Comparison of ENCODE assay signal across 23 cellular contexts in the genomic region with DNA sequence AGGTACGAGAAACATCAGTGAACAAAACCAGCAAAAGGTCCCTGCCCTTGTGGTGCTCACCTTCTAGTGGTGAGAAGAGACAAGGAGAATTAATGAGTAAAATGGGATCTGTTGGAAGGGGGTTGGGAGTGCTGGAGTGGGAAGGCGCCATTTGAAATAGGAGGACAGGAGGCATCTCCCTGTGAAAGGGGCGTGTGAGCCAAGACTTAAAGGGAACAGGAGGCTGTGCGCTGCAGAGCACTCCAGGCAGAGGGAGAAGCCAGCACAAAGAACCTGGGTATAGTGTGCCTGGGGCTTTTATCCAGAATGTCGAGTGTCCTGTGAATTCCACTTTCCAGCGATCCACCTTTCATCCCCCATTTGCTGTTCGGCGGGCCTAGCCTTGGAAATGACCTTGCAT.
"Had no signal": no experiment of that assay in that cellular context is flagged by ENCODE, and none has a peak within 500 bp of the region (broad histone marks: within the 10 kb centered on the region; RNA-seq: fewer than 3 reads in every experiment).

No MANE protein-coding gene starts in this region.

- H3K4me2 ChIP-seq: hepatocyte had no signal

- H3K4me1 ChIP-seq: uterus had no signal

- H2AFZ ChIP-seq: hepatocyte had no signal

- H3K4me1 Mint-ChIP-seq: activated naive CD4-positive, alpha-beta T cell treated with anti-CD3 and anti-CD28 coated beads, Interleukin-2, amount 10 ng/mL, durations not matched to agents 7 days and 5 days had no signal

- H3K9me3 ChIP-seq: gastroesophageal sphincter, neutrophil, ovary, right lobe of liver, thoracic aorta, uterus had no signal

- H3K4me3 Mint-ChIP-seq: activated naive CD4-positive, alpha-beta T cell treated with anti-CD3 and anti-CD28 coated beads, Interleukin-2, amount 10 ng/mL, durations not matched to agents 7 days and 5 days; activated T-helper 1 cell treated with anti-CD3 and anti-CD28 coated beads, Interleukin-12 subunit alpha, Interleukin-12 subunit beta, Interleukin-2, Interleukin-4 antibody, amounts not matched to agents 30 ng/mL and 10 ng/mL and 1 ng/mL, durations not matched to agents 14 hours and 24 hours and 36 hours; nephron; stimulated activated naive CD8-positive, alpha-beta T cell treated with anti-CD3 and anti-CD28 coated beads, Interleukin-15, Interleukin-2, amounts not matched to agents 100 ng/mL and 50 ng/mL, for 24 hours; T-cell; type B pancreatic cell; WTC11 had no signal

- DNase-seq: activated CD4-positive, alpha-beta T cell treated with anti-CD3 and anti-CD28 coated beads for 48 hours; activated CD4-positive, alpha-beta T cell treated with anti-CD3 and anti-CD28 coated beads, Interleukin-2, amount 50 U/mL, for 48 hours; activated CD8-positive, alpha-beta memory T cell treated with anti-CD3 and anti-CD28 coated beads for 24 hours; activated gamma-delta T cell; activated naive CD4-positive, alpha-beta T cell treated with anti-CD3 and anti-CD28 coated beads, Interleukin-2, amount 10 ng/mL, durations not matched to agents 7 days and 5 days; activated T-cell treated with anti-CD3 and anti-CD28 coated beads, Interleukin-2, amount 50 U/mL, for 1 hour; effector CD8-positive, alpha-beta T cell; left ventricle myocardium superior; ovary; right lobe of liver; stimulated activated CD4-positive, alpha-beta T cell treated with anti-CD3 and anti-CD28 coated beads, Interleukin-2, amount 100 ng/mL, for 48 hours; T-cell; uterus had no signal

- H3K27me3 ChIP-seq: gastroesophageal sphincter, hepatocyte, neutrophil, ovary, right lobe of liver, uterus had no signal

- H3K79me2 ChIP-seq: hepatocyte had no signal

- ATAC-seq: gastroesophageal sphincter, left ventricle myocardium superior, right lobe of liver, WTC11 had no signal

- H3K36me3 ChIP-seq: gastroesophageal sphincter, neutrophil, ovary, right lobe of liver, thoracic aorta, uterus had no signal

- H3K27ac ChIP-seq: gastroesophageal sphincter, hepatocyte, neutrophil, ovary, right lobe of liver, thoracic aorta, uterus had no signal

- H3K9me3 Mint-ChIP-seq: activated T-helper 1 cell treated with anti-CD3 and anti-CD28 coated beads, Interleukin-12 subunit alpha, Interleukin-12 subunit beta, Interleukin-2, Interleukin-4 antibody, amounts not matched to agents 30 ng/mL and 10 ng/mL and 1 ng/mL, durations not matched to agents 14 hours and 24 hours and 36 hours; nephron; stimulated activated naive CD8-positive, alpha-beta T cell treated with anti-CD3 and anti-CD28 coated beads, Interleukin-15, Interleukin-2, amounts not matched to agents 100 ng/mL and 50 ng/mL, for 24 hours; T-cell; type B pancreatic cell; WTC11 had no signal

- H3K27me3 Mint-ChIP-seq: activated naive CD4-positive, alpha-beta T cell treated with anti-CD3 and anti-CD28 coated beads, Interleukin-2, amount 10 ng/mL, durations not matched to agents 7 days and 5 days; stimulated activated naive CD8-positive, alpha-beta T cell treated with anti-CD3 and anti-CD28 coated beads, Interleukin-15, Interleukin-2, amounts not matched to agents 100 ng/mL and 50 ng/mL, for 24 hours; T-cell had no signal

- H3K4me3 ChIP-seq: gastroesophageal sphincter, hepatocyte, ovary, right lobe of liver, thoracic aorta, uterus had no signal

- H3K36me3 Mint-ChIP-seq: activated naive CD4-positive, alpha-beta T cell treated with anti-CD3 and anti-CD28 coated beads, Interleukin-2, amount 10 ng/mL, durations not matched to agents 7 days and 5 days; T-cell; WTC11 had no signal

- H3K27ac Mint-ChIP-seq: activated naive CD4-positive, alpha-beta T cell treated with anti-CD3 and anti-CD28 coated beads, Interleukin-2, amount 10 ng/mL, durations not matched to agents 7 days and 5 days; activated T-helper 1 cell treated with anti-CD3 and anti-CD28 coated beads, Interleukin-12 subunit alpha, Interleukin-12 subunit beta, Interleukin-2, Interleukin-4 antibody, amounts not matched to agents 30 ng/mL and 10 ng/mL and 1 ng/mL, durations not matched to agents 14 hours and 24 hours and 36 hours; nephron; progenitor cell of endocrine pancreas; T-cell; type B pancreatic cell; WTC11 had no signal
